11 cellular contexts compared by ENCODE assay signal in genomic region chr10:133554600-133554999, GRCh38. TPM values are rescaled to one million over a fixed set of nuclear protein-coding genes. Genes with fewer than 3 reads are reported as not detected.
"Had no signal": no experiment of that assay in that cellular context is flagged by ENCODE, and none has a peak within 500 bp of the region (broad histone marks: within the 10 kb centered on the region; RNA-seq: fewer than 3 reads in every experiment).

No MANE protein-coding gene starts in this region.

- DNase-seq: GM23248, GOT3, H7, H9, HCEC 1CT, HFFc6 had no signal

- H3K27ac ChIP-seq: GM23248 had no signal

- H3K36me3 ChIP-seq: HAP-1 had no signal

- H3K4me3 ChIP-seq: GM23248, GM23338, HAP-1 had no signal

- H3K4me1 ChIP-seq: HAP-1 had no signal

- FAIRE-seq: H1, H54 had no signal

- H3K9me3 ChIP-seq: HAP-1 had no signal

RNA-seq across cellular contexts. Expression of gene SYCE1, which starts 10.8 kb away (rescaled TPM):
- total RNA-seq: GM23248, GM23338, H1, H4, H7, H9, HFFc6 had no signal

RNA-seq across cellular contexts. Expression of gene CYP2E1, which starts 27.4 kb away (rescaled TPM):
- total RNA-seq: GM23248, H1 had no signal
